ENCODE assay signal across 8 cellular contexts in the genomic region with DNA sequence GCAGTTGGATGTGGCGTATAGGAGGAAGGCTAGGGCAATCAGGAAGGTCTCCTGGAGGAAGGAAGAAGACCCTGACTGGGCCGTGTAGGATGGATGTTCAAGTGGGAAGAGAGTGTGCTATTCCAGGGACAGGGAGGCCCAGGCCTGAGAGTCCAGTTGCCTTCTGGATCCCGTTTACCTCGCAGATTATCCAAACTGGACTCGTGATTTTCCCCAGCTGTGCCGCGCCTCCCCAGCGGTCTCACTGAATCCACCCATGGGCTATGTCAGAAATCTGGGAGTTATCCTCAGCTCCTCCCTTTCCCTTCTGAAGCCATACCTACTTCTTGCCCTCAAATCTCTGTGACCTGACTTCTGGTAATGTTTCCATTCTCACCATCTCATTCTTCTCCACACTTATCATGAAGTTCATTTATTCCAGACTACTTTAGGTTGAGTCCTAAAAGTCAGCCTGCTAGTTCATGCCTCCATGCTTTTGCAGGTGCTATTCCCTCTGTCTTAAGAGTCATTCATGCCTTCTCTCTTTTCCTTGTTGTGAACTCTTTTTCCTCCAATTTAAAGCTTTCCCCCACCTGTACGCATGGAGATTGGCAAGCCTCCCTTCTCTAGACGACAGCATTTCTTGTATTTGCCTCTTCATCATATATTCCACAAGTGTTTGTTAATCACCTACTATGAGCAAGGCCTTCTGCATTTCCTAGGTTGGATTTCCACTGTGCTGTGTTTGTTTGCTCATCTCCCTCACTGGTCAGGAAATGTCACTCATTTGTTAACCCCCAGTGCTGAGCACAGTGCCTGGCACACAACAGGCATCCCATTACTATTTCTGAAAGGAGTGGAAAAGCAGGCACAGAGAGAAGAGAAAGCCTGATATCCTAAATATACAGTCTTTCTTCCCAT. TPM values are rescaled to one million over a fixed set of nuclear protein-coding genes. Genes with fewer than 3 reads are reported as not detected.
DNase-seq lines count a peak whose midpoint lies in the region; ATAC-seq and TF ChIP-seq lines count a peak whose summit lies in the region.

No MANE protein-coding gene starts in this region.

- H3K9me3 Mint-ChIP-seq in effector memory CD8-positive, alpha-beta T cell = no peaks in the 10 kb centered on the region

- no peak overlapping the region for H3K4me3 Mint-ChIP-seq in effector memory CD8-positive, alpha-beta T cell

- H3K27me3 ChIP-seq in colonic mucosa = no peaks in the 10 kb centered on the region
- H3K27me3 ChIP-seq in vagina = no peaks in the 10 kb centered on the region

- no peaks in the 10 kb centered on the region for H3K9me3 ChIP-seq in colonic mucosa
- no peaks in the 10 kb centered on the region for H3K9me3 ChIP-seq in vagina

- TF ChIP-seq CTCF in colonic mucosa (IDR thresholded peaks at IDR 0.05) (no peak), vagina (IDR thresholded peaks at IDR 0.05) (no peak)

- H3K4me1 ChIP-seq in colonic mucosa (peaks cover 6% of the 10 kb centered on the region), vagina (peaks cover 61% of the 10 kb centered on the region)

- DNase-seq in activated effector memory CD4-positive, alpha-beta T cell treated with anti-CD3 and anti-CD28 coated beads, Interleukin-2, amount 50 U/mL, for 16 hours = peak; percentile 53
- no peak for DNase-seq in activated effector memory CD4-positive, alpha-beta T cell treated with Interleukin-2 at 50 U/mL for 16 hours
- DNase-seq in colonic mucosa (peak; percentile 16), lung microvascular endothelial cell (ENCODE audit: low read depth in 2 of 2) (peak; percentile 63 to 68), vagina (ENCODE audit: extremely low spot score in 2 of 2) (peak; percentile 72 to 84), SK-N-DZ (ENCODE audit: low spot score) (no peak), Ammon's horn (ENCODE audit: low spot score) (no peak)
- no peak for DNase-seq in effector memory CD8-positive, alpha-beta T cell

- TF ChIP-seq POLR2A in vagina (IDR thresholded peaks at IDR 0.05) = no peak

- H3K9ac ChIP-seq in colonic mucosa (ENCODE audit: low read depth in 2 of 2, low read length in 2 of 2) = peak overlapping the region; percentile 90 to 93

- H3K4me3 ChIP-seq in colonic mucosa (peak overlapping the region; percentile 70), vagina (peak overlapping the region; percentile 85 to 90)

- peaks cover 20 to 28% of the 10 kb centered on the region in 2 donors for H3K4me1 Mint-ChIP-seq in effector memory CD8-positive, alpha-beta T cell (ENCODE audit: low read depth in 2 of 2)

- intact Hi-C loops in colonic mucosa (cut with DNase I) = loop anchor here (5.0 kb wide), 1 partner anchor 66 kb away; a partner anchor contains a TSS
- intact Hi-C loops in vagina (cut with DNase I) = no loop called here

- no peak for ATAC-seq in effector memory CD8-positive, alpha-beta T cell (replicated peaks)

- H3K36me3 Mint-ChIP-seq in effector memory CD8-positive, alpha-beta T cell (ENCODE audit: insufficient read depth) = peaks cover 3% of the 10 kb centered on the region

- no peaks in the 10 kb centered on the region for H3K36me3 ChIP-seq in colonic mucosa
- no peaks in the 10 kb centered on the region for H3K36me3 ChIP-seq in vagina

- peaks cover 0 to 5% of the 10 kb centered on the region in 2 donors for H3K27me3 Mint-ChIP-seq in effector memory CD8-positive, alpha-beta T cell

- no peak overlapping the region for H3K27ac Mint-ChIP-seq in effector memory CD8-positive, alpha-beta T cell

- peak overlapping the region; percentile 97 for H3K27ac ChIP-seq in colonic mucosa
- H3K27ac ChIP-seq in vagina = peak overlapping the region; percentile 100

RNA-seq across cellular contexts. Expression of a gene that starts 2.7 kb away (rescaled TPM):
- total RNA-seq in colonic mucosa = 100 to 1,000 TPM; 202 to 345 TPM
- 2.0 and 4.4 TPM in 2 replicates for total RNA-seq in lung microvascular endothelial cell
- total RNA-seq in vagina = 43.5 TPM
- 1.3 and 1.9 TPM in 2 replicates for polyA plus RNA-seq in SK-N-DZ (2014; cell fraction: cytosol; rRNA removed)
- polyA plus RNA-seq in SK-N-DZ (2014; cell fraction: nucleus; rRNA removed) = 1.4 and 3.5 TPM in 2 replicates

Comparison
In these comparisons a context has a peak if more than half of its experiments do, and no peak if none do; other contexts are left out.
1. DNase-seq: peak in activated effector memory CD4-positive, alpha-beta T cell treated with anti-CD3 and anti-CD28 coated beads, Interleukin-2, amount 50 U/mL, for 16 hours (single experiment), colonic mucosa (single experiment), lung microvascular endothelial cell (2 of 2) and vagina (2 of 2); none in activated effector memory CD4-positive, alpha-beta T cell treated with Interleukin-2 at 50 U/mL for 16 hours (single experiment), SK-N-DZ (single experiment), Ammon's horn (single experiment) and effector memory CD8-positive, alpha-beta T cell (0 of 3).